ENCODE assay signal across 19 cellular contexts in genomic region chr6:11493979-11494378, GRCh38. TPM values are rescaled to one million over a fixed set of nuclear protein-coding genes. Genes with fewer than 3 reads are reported as not detected.
DNase-seq lines count a peak whose midpoint lies in the region; ATAC-seq and TF ChIP-seq lines count a peak whose summit lies in the region.
"Had no signal": no experiment of that assay in that cellular context is flagged by ENCODE, and none has a peak within 500 bp of the region (broad histone marks: within the 10 kb centered on the region; RNA-seq: fewer than 3 reads in every experiment).

No MANE protein-coding gene starts in this region.

- intact Hi-C loops in Caco-2 (cut with micrococcal nuclease; ENCODE audit: unreplicated experiment) = no loop called here
- intact Hi-C loops in activated B cell treated with CpG ODN at 0.5 μM for 24 hours (cut with micrococcal nuclease) = loop anchor here (2.0 kb wide), 2 partner anchors 89 to 219 kb away; no protein-coding TSS in a partner anchor

- no peaks in the 10 kb centered on the region for H3K36me3 Mint-ChIP-seq in Caco-2 (ENCODE audit: insufficient read depth, unreplicated experiment)
- H3K36me3 Mint-ChIP-seq in activated B cell treated with CpG ODN at 0.5 μM for 24 hours (ENCODE audit: low read depth) = no peaks in the 10 kb centered on the region
- H3K36me3 Mint-ChIP-seq in naive B cell = no peaks in the 10 kb centered on the region
- H3K36me3 Mint-ChIP-seq: stimulated activated effector memory CD8-positive, alpha-beta T cell treated with anti-CD3 and anti-CD28 coated beads, Interleukin-12 subunit alpha, Interleukin-12 subunit beta, amount 100 ng/mL, for 72 hours had no signal

- POLR2A ChIA-PET in Caco-2 (lab: Charles Lee) (interaction anchor here (0.9 kb wide), 1 partner anchor 261 kb away, joined by 3 read pairs; the partner anchor contains the start of gene NEDD9), activated B cell treated with CpG ODN at 0.5 μM for 24 hours (lab: Charles Lee) (interaction anchor here (0.8 to 5.6 kb wide), 5 partner anchors 34 to 224 kb away, joined by 3 to 40 read pairs (median 3); no protein-coding TSS in a partner anchor)

- no peak overlapping the region for H3K4me3 ChIP-seq in Caco-2 (ENCODE audit: low read depth, low read length)

- H3K4me3 Mint-ChIP-seq in Caco-2 (ENCODE audit: unreplicated experiment) (no peak overlapping the region), activated B cell treated with CpG ODN at 0.5 μM for 24 hours (no peak overlapping the region), naive B cell (peak overlapping the region in 3 of 8 donors; percentile 42 to 79 (median 65))
- H3K4me3 Mint-ChIP-seq: activated CD4-positive, alpha-beta T cell treated with anti-CD3 and anti-CD28 coated beads, Interleukin-2, amount 10 ng/mL, durations not matched to agents 7 days and 5 days; HFFc6; stimulated activated effector memory CD8-positive, alpha-beta T cell treated with anti-CD3 and anti-CD28 coated beads, Interleukin-12 subunit alpha, Interleukin-12 subunit beta, amount 100 ng/mL, for 72 hours; T-helper 17 cell had no signal

- no peak for ATAC-seq in GM18505 (IDR thresholded peaks at IDR 0.05; ENCODE audit: unreplicated experiment)
- no peak for ATAC-seq in activated B cell treated with CpG ODN at 0.5 μM for 24 hours (ENCODE audit: low read depth)
- ATAC-seq in naive B cell (ENCODE audit: low read depth in 2 of 2) = no peak
- ATAC-seq: T-helper 17 cell had no signal

- H3K27me3 Mint-ChIP-seq in Caco-2 (ENCODE audit: insufficient read depth, unreplicated experiment) (no peaks in the 10 kb centered on the region), activated B cell treated with CpG ODN at 0.5 μM for 24 hours (no peaks in the 10 kb centered on the region), naive B cell (no peaks in the 10 kb centered on the region)
- H3K27me3 Mint-ChIP-seq: T-helper 17 cell had no signal

- TF ChIP-seq CTCF in Caco-2 (IDR thresholded peaks at IDR 0.05; ENCODE audit: insufficient read depth in 1 of 2, low read depth in 1 of 2, low read length in 1 of 2, severe bottlenecking in 1 of 2, unreplicated experiment in 1 of 2) (no peak), activated B cell treated with CpG ODN at 0.5 μM for 24 hours (IDR thresholded peaks at IDR 0.05) (no peak)

- H3K27ac Mint-ChIP-seq in Caco-2 (ENCODE audit: unreplicated experiment) (peak overlapping the region; percentile 29), activated B cell treated with CpG ODN at 0.5 μM for 24 hours (peak overlapping the region; percentile 47), naive B cell (peak overlapping the region in 5 of 6 donors; percentile 26 to 79 (median 59))
- H3K27ac Mint-ChIP-seq: activated CD4-positive, alpha-beta T cell treated with anti-CD3 and anti-CD28 coated beads, Interleukin-2, amount 10 ng/mL, durations not matched to agents 7 days and 5 days; HFFc6; stimulated activated effector memory CD8-positive, alpha-beta T cell treated with anti-CD3 and anti-CD28 coated beads, Interleukin-12 subunit alpha, Interleukin-12 subunit beta, amount 100 ng/mL, for 72 hours; T-helper 17 cell had no signal

- TF ChIP-seq POLR2A in GM18505 (IDR thresholded peaks at IDR 0.05; ENCODE audit: borderline replicate concordance, extremely low read depth, insufficient read depth, insufficient read length) = peak; percentile 20

- no peaks in the 10 kb centered on the region for H3K9me3 ChIP-seq in Caco-2

- H3K27me3 ChIP-seq in Caco-2 (replicated peaks; ENCODE audit: control insufficient read depth, insufficient read depth, low read length) = no peaks in the 10 kb centered on the region

- peaks cover 18% of the 10 kb centered on the region; the same call in 1 of the 2 replicates for H3K4me1 ChIP-seq in Caco-2

- no peaks in the 10 kb centered on the region for H3K36me3 ChIP-seq in Caco-2 (ENCODE audit: control insufficient read depth, insufficient read depth, low read length)

- H3K4me1 Mint-ChIP-seq in Caco-2 (ENCODE audit: low read depth, unreplicated experiment) = peaks cover 7% of the 10 kb centered on the region
- peaks cover 5% of the 10 kb centered on the region for H3K4me1 Mint-ChIP-seq in activated B cell treated with CpG ODN at 0.5 μM for 24 hours
- peaks cover 0 to 14% (median 9%) of the 10 kb centered on the region in 3 donors for H3K4me1 Mint-ChIP-seq in naive B cell
- H3K4me1 Mint-ChIP-seq: T-helper 17 cell had no signal

- DNase-seq in Caco-2 (no peak), activated B cell treated with CpG ODN at 0.5 μM for 24 hours (no peak), naive B cell (no peak), epidermal melanocyte (ENCODE audit: insufficient read length, low spot score) (no peak), inferior parietal cortex (ENCODE audit: extremely low spot score) (no peak)
- no peak for DNase-seq in stimulated activated naive CD4-positive, alpha-beta T cell (lab: John Stamatoyannopoulos, UW)
- DNase-seq: activated CD4-positive, alpha-beta T cell treated with anti-CD3 and anti-CD28 coated beads, Interleukin-2, amount 10 ng/mL, durations not matched to agents 7 days and 5 days; activated naive CD4-positive, alpha-beta T cell treated with anti-CD3 and anti-CD28 coated beads, Interleukin-2, amount 50 U/mL, for 16 hours; aorta; head of caudate nucleus; HFFc6; MV-4-11; NCI-H2171 treated with DMSO at 0.1 percent for 48 hours; NCI-H526; nucleus accumbens; small intestine; T-helper 17 cell had no signal

- no TSS peak for BruUV-seq in Caco-2 (replicated peaks; lab: Mats Ljungman, UMichigan)

- H3K9me3 Mint-ChIP-seq in Caco-2 (ENCODE audit: unreplicated experiment) = no peaks in the 10 kb centered on the region
- H3K9me3 Mint-ChIP-seq in activated B cell treated with CpG ODN at 0.5 μM for 24 hours = no peaks in the 10 kb centered on the region
- H3K9me3 Mint-ChIP-seq in naive B cell = peaks cover 0 to 4% (median 1%) of the 10 kb centered on the region in 7 donors
- H3K9me3 Mint-ChIP-seq: activated CD4-positive, alpha-beta T cell treated with anti-CD3 and anti-CD28 coated beads, Interleukin-2, amount 10 ng/mL, durations not matched to agents 7 days and 5 days; HFFc6; stimulated activated effector memory CD8-positive, alpha-beta T cell treated with anti-CD3 and anti-CD28 coated beads, Interleukin-12 subunit alpha, Interleukin-12 subunit beta, amount 100 ng/mL, for 72 hours had no signal

- CTCF ChIA-PET in Caco-2 (lab: Charles Lee) (no interaction called here), activated B cell treated with CpG ODN at 0.5 μM for 24 hours (lab: Charles Lee) (interaction anchor here (1.4 to 6.4 kb wide), 5 partner anchors 34 to 349 kb away, joined by 3 to 157 read pairs (median 34); no protein-coding TSS in a partner anchor)

RNA-seq across cellular contexts. Expression of gene TMEM170B, which starts 43.6 kb away (rescaled TPM):
- 3.1 and 4.0 TPM in 2 replicates for total RNA-seq in Caco-2 (2022)
- 2.6 and 2.8 TPM in 2 replicates for total RNA-seq in activated B cell treated with CpG ODN at 0.5 μM for 24 hours
- polyA plus RNA-seq in naive B cell (ENCODE audit: low read depth in 6 of 6) = 1 to 10 TPM in 1 of 6 donors, under 1 TPM in 5; 0.24 to 2.4 (median 0.31) TPM
